ENCODE assay signal across 8 cellular contexts in the genomic region with DNA sequence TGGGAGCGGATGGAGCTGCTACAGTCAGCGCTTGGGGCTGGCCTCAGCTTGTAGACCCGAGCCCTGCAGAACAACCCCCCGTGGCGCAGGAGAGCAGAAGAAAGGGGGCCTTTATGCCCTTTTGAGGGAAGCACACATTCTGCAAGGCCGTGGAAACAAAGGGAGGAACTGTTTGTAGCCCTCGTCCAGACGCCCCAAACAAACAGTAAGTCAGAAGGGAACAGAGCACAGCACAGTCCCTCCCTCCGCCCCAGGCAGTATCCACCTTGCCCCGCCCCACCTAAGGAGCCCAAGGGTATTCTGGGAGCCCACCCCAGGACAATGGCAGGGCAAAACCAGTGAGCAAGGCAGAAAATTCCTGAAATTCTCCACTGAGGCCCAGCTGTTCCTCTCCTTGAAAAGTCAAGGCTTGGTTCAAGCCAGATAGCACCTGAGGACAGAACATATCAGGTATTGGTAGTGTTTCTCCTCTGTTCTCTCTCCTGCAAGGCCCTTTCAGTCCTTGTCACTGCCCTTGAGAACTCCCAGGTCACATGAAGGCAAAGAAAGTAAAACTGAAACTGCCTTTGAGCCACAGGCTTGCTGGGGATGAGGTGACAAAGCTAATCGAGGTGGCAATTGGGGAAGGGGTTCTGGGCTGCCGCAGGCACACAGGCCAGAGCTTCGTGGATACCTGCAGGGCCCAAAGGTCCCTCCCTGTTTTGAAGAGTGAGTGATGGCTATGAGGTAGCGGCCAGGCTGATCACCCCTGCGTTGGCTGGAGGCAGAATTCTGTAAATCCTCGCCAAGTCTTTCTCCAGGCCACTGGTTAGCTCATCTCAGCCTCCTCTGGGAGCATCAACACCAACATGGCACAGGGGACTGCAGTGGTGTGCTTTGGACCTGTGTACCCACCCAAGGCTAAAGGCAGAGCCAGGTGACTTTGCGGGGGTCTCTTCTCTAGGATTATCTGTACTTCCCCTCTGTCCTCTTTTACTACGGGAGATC. TPM values are rescaled to one million over a fixed set of nuclear protein-coding genes. Genes with fewer than 3 reads are reported as not detected.
A peak's percentile ranks its signal among the peaks of the same experiment; 100 is the strongest.
DNase-seq lines count a peak whose midpoint lies in the region; ATAC-seq and TF ChIP-seq lines count a peak whose summit lies in the region.

No MANE protein-coding gene starts in this region.

- peak overlapping the region; percentile 98 for H3K4me3 Mint-ChIP-seq in activated naive CD8-positive, alpha-beta T cell
- H3K4me3 Mint-ChIP-seq in osteocyte (ENCODE audit: unreplicated experiment), result peak overlapping the region; percentile 85

- H3K27ac ChIP-seq in SJCRH30 (peak overlapping the region; percentile 93), thoracic aorta (peak overlapping the region; percentile 64 to 67)

- H3K27me3 Mint-ChIP-seq in activated naive CD8-positive, alpha-beta T cell, result no peaks in the 10 kb centered on the region
- no peaks in the 10 kb centered on the region for H3K27me3 Mint-ChIP-seq in osteocyte (ENCODE audit: unreplicated experiment)

- no peaks in the 10 kb centered on the region for H3K27me3 ChIP-seq in SJCRH30
- H3K27me3 ChIP-seq in thoracic aorta (replicated peaks; ENCODE audit: insufficient read depth), result no peaks in the 10 kb centered on the region

- intact Hi-C loops in Right ventricle myocardium superior (cut with DNase I), result loop anchor here (2.0 kb wide), 1 partner anchor 54 kb away; the partner anchor contains the start of gene RPS6KA5

- H3K4me1 Mint-ChIP-seq in activated naive CD8-positive, alpha-beta T cell (ENCODE audit: low read depth), result peaks cover 76% of the 10 kb centered on the region
- H3K4me1 Mint-ChIP-seq in osteocyte (ENCODE audit: unreplicated experiment), result peaks cover 47% of the 10 kb centered on the region

- peak; percentile 79 for ATAC-seq in GM21619 (IDR thresholded peaks at IDR 0.05; ENCODE audit: unreplicated experiment)
- peak; percentile 78 for ATAC-seq in Right ventricle myocardium superior (ENCODE audit: poor library complexity)
- peak; percentile 78 for ATAC-seq in thoracic aorta (ENCODE audit: insufficient number of reproducible peaks, low FRiP score, low read depth)

- in situ Hi-C loops in KBM-7 (cut with MboI; ENCODE audit: low pct_unique_long_range_greater_than_20kb, low sequenced_read_pairs), result no loop called here

- H3K36me3 ChIP-seq in SJCRH30 (peaks cover 8% of the 10 kb centered on the region), thoracic aorta (no peaks in the 10 kb centered on the region)

- DNase-seq in EL, result peak; percentile 65
- peak; percentile 85 for DNase-seq in KBM-7
- peak; percentile 90 to 92 for DNase-seq in SJCRH30
- DNase-seq in Right ventricle myocardium superior, result peak; percentile 48
- DNase-seq in osteocyte (ENCODE audit: extremely low spot score, unreplicated experiment), result no peak
- DNase-seq in thoracic aorta (ENCODE audit: low spot score), result no peak

- H3K36me3 Mint-ChIP-seq in activated naive CD8-positive, alpha-beta T cell, result peaks cover 15% of the 10 kb centered on the region
- H3K36me3 Mint-ChIP-seq in osteocyte (ENCODE audit: unreplicated experiment), result peaks cover 6% of the 10 kb centered on the region

- H3K4me3 ChIP-seq in SJCRH30, result peak overlapping the region; percentile 66
- H3K4me3 ChIP-seq in thoracic aorta, result peak overlapping the region; percentile 84

- H3K4me1 ChIP-seq in SJCRH30, result peaks cover 19% of the 10 kb centered on the region
- H3K4me1 ChIP-seq in thoracic aorta (ENCODE audit: control insufficient read depth in 1 of 2, low read depth in 2 of 2), result peaks cover 24 to 39% of the 10 kb centered on the region in 2 donors

- TF ChIP-seq CTCF in osteocyte (IDR thresholded peaks at IDR 0.05) (no peak), thoracic aorta (IDR thresholded peaks at IDR 0.05) (no peak)

- H3K27ac Mint-ChIP-seq in activated naive CD8-positive, alpha-beta T cell, result peak overlapping the region; percentile 99
- H3K27ac Mint-ChIP-seq in osteocyte (ENCODE audit: unreplicated experiment), result peak overlapping the region; percentile 90

- H3K9me3 ChIP-seq in SJCRH30 (replicated peaks) (0 out of 2 replicates have a peak, but pooled peaks cover 2% of the 10 kb centered on the region), thoracic aorta (no peaks in the 10 kb centered on the region)

- no peaks in the 10 kb centered on the region for H3K9me3 Mint-ChIP-seq in activated naive CD8-positive, alpha-beta T cell (ENCODE audit: low read depth)
- H3K9me3 Mint-ChIP-seq in osteocyte (ENCODE audit: unreplicated experiment), result peaks cover 5% of the 10 kb centered on the region

RNA-seq across cellular contexts. Expression of gene DGLUCY, which starts 0.5 kb away (rescaled TPM):
- total RNA-seq in SJCRH30 (2014; rRNA removed; shearing (Covaris generic)), result 26.4 and 28.1 TPM in 2 replicates
- total RNA-seq in Right ventricle myocardium superior, result 240 TPM
- total RNA-seq in osteocyte, result 20.4 and 29.3 TPM in 2 replicates
- total RNA-seq in thoracic aorta, result 10 to 100 TPM; 24.4 to 36.7 TPM

RNA-seq across cellular contexts. Expression of gene RPS6KA5, which starts 53.9 kb away (rescaled TPM):
- total RNA-seq in SJCRH30 (2014; rRNA removed; shearing (Covaris generic)), result 9.7 and 11.0 TPM in 2 replicates
- 14.6 TPM for total RNA-seq in Right ventricle myocardium superior
- 2.6 and 3.4 TPM in 2 replicates for total RNA-seq in osteocyte
- 1 to 10 TPM; 1.4 to 4.6 TPM for total RNA-seq in thoracic aorta

Comparison
In these comparisons a context has a peak if more than half of its experiments do, and no peak if none do; other contexts are left out.
1. DNase-seq: peak in EL (single experiment), KBM-7 (single experiment), SJCRH30 (2 of 2) and Right ventricle myocardium superior (single experiment); none in osteocyte (single experiment) and thoracic aorta (single experiment).
2. Peak in every context shown above with its lines, with median percentiles within 50 percentile points of each other: ATAC-seq.